In genomic region chr7:55413442-55413841, GRCh38 we compare ENCODE assay signal across 12 cellular contexts.
"Had no signal": no experiment of that assay in that cellular context is flagged by ENCODE, and none has a peak within 500 bp of the region (broad histone marks: within the 10 kb centered on the region; RNA-seq: fewer than 3 reads in every experiment).

No MANE protein-coding gene starts in this region.

- DNase-seq: activated CD4-positive, alpha-beta T cell treated with anti-CD3 and anti-CD28 coated beads for 36 hours; activated CD4-positive, alpha-beta T cell treated with anti-CD3 and anti-CD28 coated beads, Interleukin-2, amount 50 U/mL, for 48 hours; activated gamma-delta T cell treated with Interleukin-2 at 50 U/mL for 16 hours; amygdala; effector memory CD8-positive, alpha-beta T cell; esophagus squamous epithelium; mesendoderm; naive thymus-derived CD4-positive, alpha-beta T cell; stimulated activated CD4-positive, alpha-beta T cell treated with anti-CD3 and anti-CD28 coated beads, Interleukin-2, amount 100 ng/mL, for 24 hours; stimulated activated naive CD4-positive, alpha-beta T cell treated with Interleukin-2 at 50 U/mL for 16 hours; thyroid gland had no signal

- ATAC-seq: activated CD4-positive, alpha-beta T cell treated with anti-CD3 and anti-CD28 coated beads for 36 hours; effector memory CD8-positive, alpha-beta T cell; naive thymus-derived CD4-positive, alpha-beta T cell; WTC11 had no signal
